Comparison of ENCODE assay signal across 1 cellular context in genomic region chr5:59065551-59065950, GRCh38.
TF ChIP-seq lines count a peak whose summit lies in the region.

No MANE protein-coding gene starts in this region.

TF ChIP-seq in A549, 52 proteins besides CTCF, POLR2A, EP300 and RAD21 (continued from another document):
- peak; percentile 62 for TF ChIP-seq FOSL2 (IDR thresholded peaks at IDR 0.05)
- peak; percentile 67 for TF ChIP-seq FOSL2 (CRISPR knock-in tag; IDR thresholded peaks at IDR 0.05)
- no peak for TF ChIP-seq ZNF302 (CRISPR knock-in tag; IDR thresholded peaks at IDR 0.05)
- TF ChIP-seq GATA3 (IDR thresholded peaks at IDR 0.05; ENCODE audit: borderline replicate concordance): peak; percentile 82; the same call in 1 of the 2 replicates
- no peak; a peak in 1 of 5 replicates for TF ChIP-seq JUN (IDR thresholded peaks at IDR 0.05)
- no peak for TF ChIP-seq KDM5A (IDR thresholded peaks at IDR 0.05)
- TF ChIP-seq JUNB (IDR thresholded peaks at IDR 0.05): peak; percentile 80
- TF ChIP-seq HOXB5 (CRISPR knock-in tag; IDR thresholded peaks at IDR 0.05): peak; percentile 8; the same call in 1 of the 2 replicates
- TF ChIP-seq RARB (CRISPR knock-in tag; IDR thresholded peaks at IDR 0.05): no peak
- 0 out of 3 replicates have a peak, but pooled peaks have one; percentile 14 for TF ChIP-seq BCL3 (IDR thresholded peaks at IDR 0.05)
- TF ChIP-seq ZFP36 (IDR thresholded peaks at IDR 0.05; ENCODE audit: borderline replicate concordance, partially characterized antibody): no peak
- TF ChIP-seq ELK1 (IDR thresholded peaks at IDR 0.05; ENCODE audit: low read depth, low read length): no peak
